Comparison of ENCODE assay signal across 14 cellular contexts in the genomic region with DNA sequence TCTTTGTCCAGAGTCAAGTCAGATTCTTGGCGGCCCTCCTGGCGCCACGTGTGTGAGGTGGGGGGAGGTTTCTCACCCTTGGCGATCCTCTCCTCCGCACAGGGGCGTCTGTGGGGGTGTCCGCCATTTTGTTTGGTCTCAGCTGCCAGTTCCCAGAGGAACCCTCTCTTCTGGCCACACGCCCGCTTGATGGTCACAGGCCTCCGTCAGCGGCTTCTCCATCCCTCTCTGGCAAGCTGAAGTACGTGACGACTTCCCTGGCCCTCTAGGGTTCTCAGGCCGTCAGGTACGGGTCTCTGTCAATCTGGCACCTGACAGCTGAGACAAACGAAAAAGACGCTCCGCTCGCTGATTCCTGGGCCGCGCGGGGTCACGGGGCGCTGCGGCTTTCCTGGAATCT.
A peak's percentile ranks its signal among the peaks of the same experiment; 100 is the strongest.
DNase-seq lines count a peak whose midpoint lies in the region; TF ChIP-seq lines count a peak whose summit lies in the region.
"Had no signal": no experiment of that assay in that cellular context is flagged by ENCODE, and none has a peak within 500 bp of the region (broad histone marks: within the 10 kb centered on the region; RNA-seq: fewer than 3 reads in every experiment).

No MANE protein-coding gene starts in this region.

- DNase-seq in Daoy (ENCODE audit: low read depth) (peak; percentile 53), SHP77 treated with DMSO at 0.1 percent for 48 hours (lab: John Stamatoyannopoulos, UW) (peak; percentile 69), fibroblast of mammary gland (ENCODE audit: low read depth) (peak; percentile 36), retina (no peak), NCI-H2107 treated with DMSO at 0.1 percent for 48 hours (lab: John Stamatoyannopoulos, UW; ENCODE audit: unreplicated experiment) (no peak), NCI-H2227 treated with DMSO at 0.1 percent for 48 hours (lab: John Stamatoyannopoulos, UW) (no peak)
- no peak for DNase-seq in stimulated activated CD4-positive, alpha-beta T cell treated with anti-CD3 and anti-CD28 coated beads, Interleukin-12 subunit alpha, Interleukin-12 subunit beta, amount 100 ng/mL, for 4 hours
- DNase-seq: AML-193; Caco-2; CD8-positive, alpha-beta memory T cell; DMS53; IMR-90 had no signal

- no peak for TF ChIP-seq CTCF in fibroblast of mammary gland (conservative IDR thresholded peaks at IDR 0.05; ENCODE audit: control insufficient read depth, insufficient read depth, low read depth, low read length)

- no peak overlapping the region for H3K4me3 ChIP-seq in fibroblast of mammary gland (ENCODE audit: control insufficient read depth, low read depth, low read length)
- H3K4me3 ChIP-seq: A549, BLaER1 had no signal

Comparison
In these comparisons a context has a peak if more than half of its experiments do, and no peak if none do; other contexts are left out.
1. DNase-seq: peak in Daoy (single experiment), SHP77 treated with DMSO at 0.1 percent for 48 hours (single experiment) and fibroblast of mammary gland (single experiment); none in retina (single experiment), NCI-H2107 treated with DMSO at 0.1 percent for 48 hours (single experiment), NCI-H2227 treated with DMSO at 0.1 percent for 48 hours (single experiment) and stimulated activated CD4-positive, alpha-beta T cell treated with anti-CD3 and anti-CD28 coated beads, Interleukin-12 subunit alpha, Interleukin-12 subunit beta, amount 100 ng/mL, for 4 hours (single experiment).